ENCODE assay signal across 11 cellular contexts in the genomic region with DNA sequence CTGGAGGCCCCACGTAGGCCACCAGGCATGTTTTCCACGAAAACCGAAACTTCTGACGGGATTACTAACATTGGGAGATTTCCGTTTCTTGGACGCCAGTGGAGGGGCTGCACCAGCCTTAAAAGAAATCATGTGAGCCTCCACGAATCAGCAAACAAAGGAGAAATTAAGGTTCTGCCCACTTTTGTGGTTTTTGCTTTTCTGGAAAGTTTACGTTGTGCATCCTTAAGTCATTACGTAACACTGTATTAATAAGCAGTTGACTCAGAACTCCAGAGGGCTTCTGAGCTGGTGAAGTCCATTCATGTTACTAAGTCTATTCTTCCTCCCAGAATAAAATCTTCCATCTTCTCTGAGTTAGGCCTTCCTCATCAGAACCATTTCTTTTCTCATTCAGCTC.
DNase-seq lines count a peak whose midpoint lies in the region; ATAC-seq, FAIRE-seq and TF ChIP-seq lines count a peak whose summit lies in the region.
"Had no signal": no experiment of that assay in that cellular context is flagged by ENCODE, and none has a peak within 500 bp of the region (broad histone marks: within the 10 kb centered on the region; RNA-seq: fewer than 3 reads in every experiment).

No MANE protein-coding gene starts in this region.

- H3K9me3 ChIP-seq in SJCRH30 (replicated peaks): no peaks in the 10 kb centered on the region

- no peak overlapping the region for H3K27ac ChIP-seq in SJCRH30

- no peaks in the 10 kb centered on the region; the same call in 1 of the 2 replicates for H3K4me1 ChIP-seq in SJCRH30

- H3K4me3 ChIP-seq in kidney epithelial cell (ENCODE audit: low read depth, low read length) (no peak overlapping the region), SJCRH30 (no peak overlapping the region)

- peak; percentile 20 for DNase-seq in ACHN
- DNase-seq in HS-5 (ENCODE audit: low read depth): peak; percentile 95
- peak; percentile 90 for DNase-seq in amniotic stem cell (lab: John Stamatoyannopoulos, UW)
- DNase-seq in kidney epithelial cell (ENCODE audit: low read depth): peak; percentile 71
- DNase-seq in SJCRH30: no peak
- no peak for DNase-seq in frontal cortex (ENCODE audit: low spot score in 2 of 2)
- no peak for DNase-seq in GM13976 (ENCODE audit: low spot score)
- DNase-seq: C1 segment of cervical spinal cord; left cardiac atrium; stimulated activated naive B cell treated with anti-CD40 and anti-IgM and Interleukin-4, amounts not matched to agents 10 μg/mL and 1 μg/mL and 100 μg/mL, for 72 hours had no signal

- TF ChIP-seq CTCF in kidney epithelial cell (IDR thresholded peaks at IDR 0.05; ENCODE audit: insufficient read depth, low read length, poor library complexity, severe bottlenecking) (no peak), GM13976 (IDR thresholded peaks at IDR 0.05; ENCODE audit: borderline replicate concordance, control extremely low read depth, extremely low read depth, insufficient read depth, missing control alignments) (no peak)

- FAIRE-seq in frontal cortex (lab: Jason Lieb, UNC): no peak

- ATAC-seq in HG02938 (IDR thresholded peaks at IDR 0.05; ENCODE audit: unreplicated experiment): no peak
- ATAC-seq: stimulated activated naive B cell treated with anti-CD40 and anti-IgM and Interleukin-4, amounts not matched to agents 10 μg/mL and 1 μg/mL and 100 μg/mL, for 72 hours had no signal

- no peaks in the 10 kb centered on the region for H3K27me3 ChIP-seq in kidney epithelial cell (ENCODE audit: control insufficient read depth, insufficient read depth, low read length)
- no peaks in the 10 kb centered on the region for H3K27me3 ChIP-seq in SJCRH30

- in situ Hi-C loops in ACHN (cut with HindIII; ENCODE audit: low pct_ligation_motif_present, low pct_unique_long_range_greater_than_20kb, low sequenced_read_pairs) (no loop called here), GM13976 (cut with MboI; ENCODE audit: low sequenced_read_pairs, unreplicated experiment) (no loop called here)

- no peaks in the 10 kb centered on the region for H3K36me3 ChIP-seq in kidney epithelial cell (ENCODE audit: control insufficient read depth, insufficient read depth, low read length)
- H3K36me3 ChIP-seq in SJCRH30: no peaks in the 10 kb centered on the region

Comparison
In these comparisons a context has a peak if more than half of its experiments do, and no peak if none do; other contexts are left out.
1. DNase-seq: peak in ACHN (single experiment), HS-5 (single experiment), amniotic stem cell (single experiment) and kidney epithelial cell (single experiment); none in SJCRH30 (0 of 2), frontal cortex (0 of 2) and GM13976 (single experiment).